In the genomic region with DNA sequence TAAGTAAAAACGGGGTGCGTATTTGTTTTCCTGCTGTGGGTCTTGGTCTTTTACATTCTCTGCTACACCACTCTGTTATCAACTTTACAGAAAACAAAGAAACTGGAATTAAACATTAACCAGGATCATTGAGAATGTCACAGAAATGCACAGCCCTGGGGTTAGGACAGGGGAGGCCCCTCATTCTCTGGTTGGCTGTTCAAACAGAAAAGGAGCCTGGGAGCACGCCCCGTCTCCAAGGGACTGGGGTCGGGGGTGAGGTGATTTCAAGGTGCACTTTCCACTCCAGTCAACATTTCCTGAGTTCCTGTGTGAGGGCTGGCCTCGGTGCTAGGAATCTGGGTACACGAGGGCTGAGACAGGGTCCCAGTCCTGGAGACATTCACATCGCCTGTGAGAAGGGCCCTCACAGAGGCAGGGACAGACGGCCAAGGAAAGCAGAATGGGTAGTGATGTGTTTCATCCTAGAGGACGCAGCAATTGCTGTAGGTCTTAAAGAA, we compare ENCODE assay signal across 1 cellular context.
TF ChIP-seq lines count a peak whose summit lies in the region.

No MANE protein-coding gene starts in this region.

TF ChIP-seq in HepG2, 621 proteins besides CTCF, POLR2A, EP300 and RAD21 (continued from another document and continues in another):
- TF ChIP-seq, protein P1, sequence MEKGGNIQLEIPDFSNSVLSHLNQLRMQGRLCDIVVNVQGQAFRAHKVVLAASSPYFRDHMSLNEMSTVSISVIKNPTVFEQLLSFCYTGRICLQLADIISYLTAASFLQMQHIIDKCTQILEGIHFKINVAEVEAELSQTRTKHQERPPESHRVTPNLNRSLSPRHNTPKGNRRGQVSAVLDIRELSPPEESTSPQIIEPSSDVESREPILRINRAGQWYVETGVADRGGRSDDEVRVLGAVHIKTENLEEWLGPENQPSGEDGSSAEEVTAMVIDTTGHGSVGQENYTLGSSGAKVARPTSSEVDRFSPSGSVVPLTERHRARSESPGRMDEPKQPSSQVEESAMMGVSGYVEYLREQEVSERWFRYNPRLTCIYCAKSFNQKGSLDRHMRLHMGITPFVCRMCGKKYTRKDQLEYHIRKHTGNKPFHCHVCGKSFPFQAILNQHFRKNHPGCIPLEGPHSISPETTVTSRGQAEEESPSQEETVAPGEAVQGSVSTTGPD (CRISPR knock-in tag; IDR thresholded peaks at IDR 0.05) = peak; percentile 20; the same call in 1 of the 2 replicates
- TF ChIP-seq ZNF607 (CRISPR knock-in tag; IDR thresholded peaks at IDR 0.05; ENCODE audit: borderline replicate concordance) = 0 out of 2 replicates have a peak, but pooled peaks have one; percentile 37
- peak; percentile 64; the same call in 1 of the 2 replicates for TF ChIP-seq GATA4 (IDR thresholded peaks at IDR 0.05; ENCODE audit: borderline replicate concordance, low read depth)
- TF ChIP-seq, protein P2, sequence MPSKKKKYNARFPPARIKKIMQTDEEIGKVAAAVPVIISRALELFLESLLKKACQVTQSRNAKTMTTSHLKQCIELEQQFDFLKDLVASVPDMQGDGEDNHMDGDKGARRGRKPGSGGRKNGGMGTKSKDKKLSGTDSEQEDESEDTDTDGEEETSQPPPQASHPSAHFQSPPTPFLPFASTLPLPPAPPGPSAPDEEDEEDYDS (CRISPR knock-in tag; IDR thresholded peaks at IDR 0.05) = peak; percentile 74
- TF ChIP-seq DNMT3B (CRISPR knock-in tag; conservative IDR thresholded peaks at IDR 0.05) = 0 out of 2 replicates have a peak, but pooled peaks have one; percentile 29
- peak; percentile 80 for TF ChIP-seq HDAC1 (CRISPR knock-in tag; IDR thresholded peaks at IDR 0.05)
- TF ChIP-seq ZNF292 (CRISPR knock-in tag; IDR thresholded peaks at IDR 0.05; ENCODE audit: borderline replicate concordance, low read depth) = peak; percentile 68; the same call in 1 of the 2 replicates
- TF ChIP-seq RARA (CRISPR knock-in tag; IDR thresholded peaks at IDR 0.05) = peak; percentile 82
- TF ChIP-seq, protein P3, sequence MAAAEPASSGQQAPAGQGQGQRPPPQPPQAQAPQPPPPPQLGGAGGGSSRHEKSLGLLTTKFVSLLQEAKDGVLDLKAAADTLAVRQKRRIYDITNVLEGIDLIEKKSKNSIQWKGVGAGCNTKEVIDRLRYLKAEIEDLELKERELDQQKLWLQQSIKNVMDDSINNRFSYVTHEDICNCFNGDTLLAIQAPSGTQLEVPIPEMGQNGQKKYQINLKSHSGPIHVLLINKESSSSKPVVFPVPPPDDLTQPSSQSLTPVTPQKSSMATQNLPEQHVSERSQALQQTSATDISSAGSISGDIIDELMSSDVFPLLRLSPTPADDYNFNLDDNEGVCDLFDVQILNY (CRISPR knock-in tag; conservative IDR thresholded peaks at IDR 0.05) = no peak
- 0 out of 2 replicates have a peak, but pooled peaks have one; percentile 6 for TF ChIP-seq ZNF652 (CRISPR knock-in tag; IDR thresholded peaks at IDR 0.05; ENCODE audit: borderline replicate concordance, low read depth)
- TF ChIP-seq POLR2AphosphoS2 (IDR thresholded peaks at IDR 0.05; ENCODE audit: low read depth, low read length) = no peak
- 0 out of 2 replicates have a peak, but pooled peaks have one; percentile 17 for TF ChIP-seq HHEX (CRISPR knock-in tag; IDR thresholded peaks at IDR 0.05)
- TF ChIP-seq ETV5 (CRISPR knock-in tag; IDR thresholded peaks at IDR 0.05; ENCODE audit: borderline replicate concordance) = peak; percentile 60; the same call in 1 of the 2 replicates
- TF ChIP-seq, protein P4, sequence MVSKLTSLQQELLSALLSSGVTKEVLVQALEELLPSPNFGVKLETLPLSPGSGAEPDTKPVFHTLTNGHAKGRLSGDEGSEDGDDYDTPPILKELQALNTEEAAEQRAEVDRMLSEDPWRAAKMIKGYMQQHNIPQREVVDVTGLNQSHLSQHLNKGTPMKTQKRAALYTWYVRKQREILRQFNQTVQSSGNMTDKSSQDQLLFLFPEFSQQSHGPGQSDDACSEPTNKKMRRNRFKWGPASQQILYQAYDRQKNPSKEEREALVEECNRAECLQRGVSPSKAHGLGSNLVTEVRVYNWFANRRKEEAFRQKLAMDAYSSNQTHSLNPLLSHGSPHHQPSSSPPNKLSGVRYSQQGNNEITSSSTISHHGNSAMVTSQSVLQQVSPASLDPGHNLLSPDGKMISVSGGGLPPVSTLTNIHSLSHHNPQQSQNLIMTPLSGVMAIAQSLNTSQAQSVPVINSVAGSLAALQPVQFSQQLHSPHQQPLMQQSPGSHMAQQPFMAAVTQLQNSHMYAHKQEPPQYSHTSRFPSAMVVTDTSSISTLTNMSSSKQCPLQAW (CRISPR knock-in tag; IDR thresholded peaks at IDR 0.05) = peak; percentile 96
- TF ChIP-seq, protein P5, sequence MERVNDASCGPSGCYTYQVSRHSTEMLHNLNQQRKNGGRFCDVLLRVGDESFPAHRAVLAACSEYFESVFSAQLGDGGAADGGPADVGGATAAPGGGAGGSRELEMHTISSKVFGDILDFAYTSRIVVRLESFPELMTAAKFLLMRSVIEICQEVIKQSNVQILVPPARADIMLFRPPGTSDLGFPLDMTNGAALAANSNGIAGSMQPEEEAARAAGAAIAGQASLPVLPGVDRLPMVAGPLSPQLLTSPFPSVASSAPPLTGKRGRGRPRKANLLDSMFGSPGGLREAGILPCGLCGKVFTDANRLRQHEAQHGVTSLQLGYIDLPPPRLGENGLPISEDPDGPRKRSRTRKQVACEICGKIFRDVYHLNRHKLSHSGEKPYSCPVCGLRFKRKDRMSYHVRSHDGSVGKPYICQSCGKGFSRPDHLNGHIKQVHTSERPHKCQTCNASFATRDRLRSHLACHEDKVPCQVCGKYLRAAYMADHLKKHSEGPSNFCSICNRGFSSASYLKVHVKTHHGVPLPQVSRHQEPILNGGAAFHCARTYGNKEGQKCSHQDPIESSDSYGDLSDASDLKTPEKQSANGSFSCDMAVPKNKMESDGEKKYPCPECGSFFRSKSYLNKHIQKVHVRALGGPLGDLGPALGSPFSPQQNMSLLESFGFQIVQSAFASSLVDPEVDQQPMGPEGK (CRISPR knock-in tag; IDR thresholded peaks at IDR 0.05) = peak; percentile 79
- TF ChIP-seq, protein P6, sequence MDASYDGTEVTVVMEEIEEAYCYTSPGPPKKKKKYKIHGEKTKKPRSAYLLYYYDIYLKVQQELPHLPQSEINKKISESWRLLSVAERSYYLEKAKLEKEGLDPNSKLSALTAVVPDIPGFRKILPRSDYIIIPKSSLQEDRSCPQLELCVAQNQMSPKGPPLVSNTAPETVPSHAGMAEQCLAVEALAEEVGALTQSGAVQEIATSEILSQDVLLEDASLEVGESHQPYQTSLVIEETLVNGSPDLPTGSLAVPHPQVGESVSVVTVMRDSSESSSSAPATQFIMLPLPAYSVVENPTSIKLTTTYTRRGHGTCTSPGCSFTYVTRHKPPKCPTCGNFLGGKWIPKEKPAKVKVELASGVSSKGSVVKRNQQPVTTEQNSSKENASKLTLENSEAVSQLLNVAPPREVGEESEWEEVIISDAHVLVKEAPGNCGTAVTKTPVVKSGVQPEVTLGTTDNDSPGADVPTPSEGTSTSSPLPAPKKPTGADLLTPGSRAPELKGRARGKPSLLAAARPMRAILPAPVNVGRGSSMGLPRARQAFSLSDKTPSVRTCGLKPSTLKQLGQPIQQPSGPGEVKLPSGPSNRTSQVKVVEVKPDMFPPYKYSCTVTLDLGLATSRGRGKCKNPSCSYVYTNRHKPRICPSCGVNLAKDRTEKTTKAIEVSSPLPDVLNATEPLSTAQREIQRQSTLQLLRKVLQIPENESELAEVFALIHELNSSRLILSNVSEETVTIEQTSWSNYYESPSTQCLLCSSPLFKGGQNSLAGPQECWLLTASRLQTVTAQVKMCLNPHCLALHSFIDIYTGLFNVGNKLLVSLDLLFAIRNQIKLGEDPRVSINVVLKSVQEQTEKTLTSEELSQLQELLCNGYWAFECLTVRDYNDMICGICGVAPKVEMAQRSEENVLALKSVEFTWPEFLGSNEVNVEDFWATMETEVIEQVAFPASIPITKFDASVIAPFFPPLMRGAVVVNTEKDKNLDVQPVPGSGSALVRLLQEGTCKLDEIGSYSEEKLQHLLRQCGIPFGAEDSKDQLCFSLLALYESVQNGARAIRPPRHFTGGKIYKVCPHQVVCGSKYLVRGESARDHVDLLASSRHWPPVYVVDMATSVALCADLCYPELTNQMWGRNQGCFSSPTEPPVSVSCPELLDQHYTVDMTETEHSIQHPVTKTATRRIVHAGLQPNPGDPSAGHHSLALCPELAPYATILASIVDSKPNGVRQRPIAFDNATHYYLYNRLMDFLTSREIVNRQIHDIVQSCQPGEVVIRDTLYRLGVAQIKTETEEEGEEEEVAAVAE (CRISPR knock-in tag; IDR thresholded peaks at IDR 0.05; ENCODE audit: borderline replicate concordance) = 0 out of 2 replicates have a peak, but pooled peaks have one; percentile 43
- peak in 1 of 2 experiments; percentile 43; a peak in 1 of 4 replicates for TF ChIP-seq KLF16 (CRISPR knock-in tag; IDR thresholded peaks at IDR 0.05)
- TF ChIP-seq, protein P7, sequence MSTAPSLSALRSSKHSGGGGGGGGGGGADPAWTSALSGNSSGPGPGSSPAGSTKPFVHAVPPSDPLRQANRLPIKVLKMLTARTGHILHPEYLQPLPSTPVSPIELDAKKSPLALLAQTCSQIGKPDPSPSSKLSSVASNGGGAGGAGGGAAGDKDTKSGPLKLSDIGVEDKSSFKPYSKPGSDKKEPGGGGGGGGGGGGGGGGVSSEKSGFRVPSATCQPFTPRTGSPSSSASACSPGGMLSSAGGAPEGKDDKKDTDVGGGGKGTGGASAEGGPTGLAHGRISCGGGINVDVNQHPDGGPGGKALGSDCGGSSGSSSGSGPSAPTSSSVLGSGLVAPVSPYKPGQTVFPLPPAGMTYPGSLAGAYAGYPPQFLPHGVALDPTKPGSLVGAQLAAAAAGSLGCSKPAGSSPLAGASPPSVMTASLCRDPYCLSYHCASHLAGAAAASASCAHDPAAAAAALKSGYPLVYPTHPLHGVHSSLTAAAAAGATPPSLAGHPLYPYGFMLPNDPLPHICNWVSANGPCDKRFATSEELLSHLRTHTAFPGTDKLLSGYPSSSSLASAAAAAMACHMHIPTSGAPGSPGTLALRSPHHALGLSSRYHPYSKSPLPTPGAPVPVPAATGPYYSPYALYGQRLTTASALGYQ (CRISPR knock-in tag; IDR thresholded peaks at IDR 0.05) = peak; percentile 88
- 0 out of 2 replicates have a peak, but pooled peaks have one; percentile 18 for TF ChIP-seq NFIC (IDR thresholded peaks at IDR 0.05; ENCODE audit: low read length)
- TF ChIP-seq, protein P8, sequence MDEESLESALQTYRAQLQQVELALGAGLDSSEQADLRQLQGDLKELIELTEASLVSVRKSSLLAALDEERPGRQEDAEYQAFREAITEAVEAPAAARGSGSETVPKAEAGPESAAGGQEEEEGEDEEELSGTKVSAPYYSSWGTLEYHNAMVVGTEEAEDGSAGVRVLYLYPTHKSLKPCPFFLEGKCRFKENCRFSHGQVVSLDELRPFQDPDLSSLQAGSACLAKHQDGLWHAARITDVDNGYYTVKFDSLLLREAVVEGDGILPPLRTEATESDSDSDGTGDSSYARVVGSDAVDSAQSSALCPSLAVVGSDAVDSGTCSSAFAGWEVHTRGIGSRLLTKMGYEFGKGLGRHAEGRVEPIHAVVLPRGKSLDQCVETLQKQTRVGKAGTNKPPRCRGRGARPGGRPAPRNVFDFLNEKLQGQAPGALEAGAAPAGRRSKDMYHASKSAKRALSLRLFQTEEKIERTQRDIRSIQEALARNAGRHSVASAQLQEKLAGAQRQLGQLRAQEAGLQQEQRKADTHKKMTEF (CRISPR knock-in tag; IDR thresholded peaks at IDR 0.05) = 0 out of 2 replicates have a peak, but pooled peaks have one; percentile 19
- TF ChIP-seq, protein P9, sequence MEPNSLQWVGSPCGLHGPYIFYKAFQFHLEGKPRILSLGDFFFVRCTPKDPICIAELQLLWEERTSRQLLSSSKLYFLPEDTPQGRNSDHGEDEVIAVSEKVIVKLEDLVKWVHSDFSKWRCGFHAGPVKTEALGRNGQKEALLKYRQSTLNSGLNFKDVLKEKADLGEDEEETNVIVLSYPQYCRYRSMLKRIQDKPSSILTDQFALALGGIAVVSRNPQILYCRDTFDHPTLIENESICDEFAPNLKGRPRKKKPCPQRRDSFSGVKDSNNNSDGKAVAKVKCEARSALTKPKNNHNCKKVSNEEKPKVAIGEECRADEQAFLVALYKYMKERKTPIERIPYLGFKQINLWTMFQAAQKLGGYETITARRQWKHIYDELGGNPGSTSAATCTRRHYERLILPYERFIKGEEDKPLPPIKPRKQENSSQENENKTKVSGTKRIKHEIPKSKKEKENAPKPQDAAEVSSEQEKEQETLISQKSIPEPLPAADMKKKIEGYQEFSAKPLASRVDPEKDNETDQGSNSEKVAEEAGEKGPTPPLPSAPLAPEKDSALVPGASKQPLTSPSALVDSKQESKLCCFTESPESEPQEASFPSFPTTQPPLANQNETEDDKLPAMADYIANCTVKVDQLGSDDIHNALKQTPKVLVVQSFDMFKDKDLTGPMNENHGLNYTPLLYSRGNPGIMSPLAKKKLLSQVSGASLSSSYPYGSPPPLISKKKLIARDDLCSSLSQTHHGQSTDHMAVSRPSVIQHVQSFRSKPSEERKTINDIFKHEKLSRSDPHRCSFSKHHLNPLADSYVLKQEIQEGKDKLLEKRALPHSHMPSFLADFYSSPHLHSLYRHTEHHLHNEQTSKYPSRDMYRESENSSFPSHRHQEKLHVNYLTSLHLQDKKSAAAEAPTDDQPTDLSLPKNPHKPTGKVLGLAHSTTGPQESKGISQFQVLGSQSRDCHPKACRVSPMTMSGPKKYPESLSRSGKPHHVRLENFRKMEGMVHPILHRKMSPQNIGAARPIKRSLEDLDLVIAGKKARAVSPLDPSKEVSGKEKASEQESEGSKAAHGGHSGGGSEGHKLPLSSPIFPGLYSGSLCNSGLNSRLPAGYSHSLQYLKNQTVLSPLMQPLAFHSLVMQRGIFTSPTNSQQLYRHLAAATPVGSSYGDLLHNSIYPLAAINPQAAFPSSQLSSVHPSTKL (CRISPR knock-in tag; IDR thresholded peaks at IDR 0.05) = peak; percentile 84
- TF ChIP-seq NCOR1 (IDR thresholded peaks at IDR 0.05; ENCODE audit: borderline replicate concordance, low read length) = peak; percentile 21; the same call in 1 of the 2 replicates
- TF ChIP-seq ZNF550 (CRISPR knock-in tag; IDR thresholded peaks at IDR 0.05; ENCODE audit: borderline replicate concordance) = 0 out of 2 replicates have a peak, but pooled peaks have one; percentile 41
- no peak for TF ChIP-seq ZNF629 (CRISPR knock-in tag; conservative IDR thresholded peaks at IDR 0.05)
- TF ChIP-seq, protein P10, sequence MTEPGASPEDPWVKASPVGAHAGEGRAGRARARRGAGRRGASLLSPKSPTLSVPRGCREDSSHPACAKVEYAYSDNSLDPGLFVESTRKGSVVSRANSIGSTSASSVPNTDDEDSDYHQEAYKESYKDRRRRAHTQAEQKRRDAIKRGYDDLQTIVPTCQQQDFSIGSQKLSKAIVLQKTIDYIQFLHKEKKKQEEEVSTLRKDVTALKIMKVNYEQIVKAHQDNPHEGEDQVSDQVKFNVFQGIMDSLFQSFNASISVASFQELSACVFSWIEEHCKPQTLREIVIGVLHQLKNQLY (CRISPR knock-in tag; IDR thresholded peaks at IDR 0.05) = peak; percentile 74; the same call in 1 of the 2 replicates
